8 cellular contexts compared by ENCODE assay signal in the genomic region with DNA sequence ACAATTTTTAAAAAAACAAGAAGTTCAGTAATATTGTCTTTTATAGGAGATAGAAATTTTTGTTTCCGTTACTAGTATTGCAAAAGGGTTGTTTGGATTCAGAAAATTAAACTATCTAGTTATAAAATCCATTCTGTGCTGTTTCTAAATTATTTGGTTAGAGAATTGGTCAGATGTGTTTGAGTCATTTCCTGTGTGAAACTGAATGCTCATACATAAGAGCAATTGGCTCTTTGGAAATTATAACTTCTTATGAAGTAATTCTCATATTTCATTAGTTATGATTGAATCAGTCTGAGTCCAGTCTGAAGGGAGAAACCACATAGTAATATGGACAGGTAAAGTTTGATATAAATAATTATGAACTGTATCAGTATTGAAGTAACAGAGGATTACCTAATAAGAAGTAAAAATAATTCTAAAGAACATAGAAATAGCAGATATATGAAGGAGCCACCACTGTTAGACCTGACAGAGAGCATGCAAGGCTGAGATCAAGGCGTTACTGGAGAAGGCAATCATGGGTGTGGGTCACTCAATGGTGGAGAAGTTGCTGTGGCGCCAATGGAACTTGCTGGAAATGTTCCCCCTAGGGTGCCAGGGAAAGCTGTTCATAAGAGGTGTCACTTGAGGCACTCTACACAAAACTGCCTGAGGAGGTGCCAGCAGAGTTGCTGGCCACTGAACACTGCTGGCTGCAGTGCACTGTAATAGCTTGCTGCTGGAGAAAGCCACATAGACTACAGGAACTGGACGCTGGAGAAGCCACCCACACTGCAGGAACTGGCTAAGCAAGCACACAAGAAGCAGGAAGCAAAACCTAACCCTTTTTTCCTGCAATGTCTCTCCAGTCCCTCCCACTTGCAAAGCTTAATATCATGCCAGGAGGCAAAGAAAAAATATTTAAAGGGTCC. TPM values are rescaled to one million over a fixed set of nuclear protein-coding genes. Genes with fewer than 3 reads are reported as not detected.
A peak's percentile ranks its signal among the peaks of the same experiment; 100 is the strongest.
DNase-seq lines count a peak whose midpoint lies in the region; ATAC-seq and TF ChIP-seq lines count a peak whose summit lies in the region.

No MANE protein-coding gene starts in this region.

- DNase-seq in RWPE2 (ENCODE audit: low spot score) (no peak), fibroblast of peridontal ligament (ENCODE audit: extremely low read depth) (peak; percentile 83), NCI-H82 (lab: John Stamatoyannopoulos, UW) (no peak)
- DNase-seq in activated CD4-positive, alpha-beta T cell treated with anti-CD3 and anti-CD28 coated beads, Interleukin-2, amount 50 U/mL, for 1 hour = no peak

- no peak overlapping the region for H3K4me3 ChIP-seq in RWPE2 (ENCODE audit: severe bottlenecking)
- peak overlapping the region in 1 of 3 donors; percentile 38 for H3K4me3 ChIP-seq in skeletal muscle tissue (ENCODE audit: low read length in 3 of 3)

- H3K36me3 ChIP-seq in RWPE2 (ENCODE audit: low read depth) (no peaks in the 10 kb centered on the region), skeletal muscle tissue (ENCODE audit: control insufficient read depth in 3 of 3, insufficient read depth in 3 of 3, low read length in 3 of 3) (peaks cover 0 to 4% (median 0%) of the 10 kb centered on the region in 3 donors)

- ATAC-seq in GM18511 (IDR thresholded peaks at IDR 0.05; ENCODE audit: unreplicated experiment) (peak; percentile 76), HG02759 (IDR thresholded peaks at IDR 0.05; ENCODE audit: unreplicated experiment) (peak; percentile 54), RWPE2 (ENCODE audit: low read depth) (peak; percentile 89), GM21423 (IDR thresholded peaks at IDR 0.05; ENCODE audit: unreplicated experiment) (no peak)

- TF ChIP-seq CTCF in RWPE2 (IDR thresholded peaks at IDR 0.05; ENCODE audit: poor library complexity, severe bottlenecking) = no peak

- H3K9ac ChIP-seq in skeletal muscle tissue (ENCODE audit: low read depth in 1 of 3, low read length in 3 of 3) = no peak overlapping the region

- H3K4me1 ChIP-seq in RWPE2 (ENCODE audit: insufficient read depth, poor library complexity, severe bottlenecking) = peaks cover 22% of the 10 kb centered on the region
- H3K4me1 ChIP-seq in skeletal muscle tissue (ENCODE audit: control insufficient read depth in 3 of 3, insufficient read depth in 3 of 3, low read length in 3 of 3) = peaks cover 0 to 12% (median 0%) of the 10 kb centered on the region in 3 donors

- H3K27me3 ChIP-seq in RWPE2 (ENCODE audit: insufficient read depth, poor library complexity, severe bottlenecking) (no peaks in the 10 kb centered on the region), skeletal muscle tissue (ENCODE audit: control insufficient read depth in 3 of 3, insufficient read depth in 3 of 3, low read length in 3 of 3) (no peaks in the 10 kb centered on the region)

- H3K9me3 ChIP-seq in RWPE2 (ENCODE audit: severe bottlenecking) (no peaks in the 10 kb centered on the region), skeletal muscle tissue (ENCODE audit: control insufficient read depth in 3 of 3, low read length in 3 of 3) (no peaks in the 10 kb centered on the region)

- H3K27ac ChIP-seq in RWPE2 (ENCODE audit: poor library complexity, severe bottlenecking) (peak overlapping the region; percentile 93), skeletal muscle tissue (ENCODE audit: low read depth, low read length) (peak overlapping the region; percentile 39)

RNA-seq across cellular contexts. Expression of gene FAP, which starts 18.0 kb away (rescaled TPM):
- 70.5 TPM for total RNA-seq in skeletal muscle tissue

RNA-seq across cellular contexts. Expression of gene IFIH1, which starts 57.2 kb away (rescaled TPM):
- 2.1 TPM for total RNA-seq in skeletal muscle tissue
